ENCODE assay signal across 16 cellular contexts in genomic region chr1:64539279-64539678, GRCh38.
A peak's percentile ranks its signal among the peaks of the same experiment; 100 is the strongest.
DNase-seq lines count a peak whose midpoint lies in the region; ATAC-seq and TF ChIP-seq lines count a peak whose summit lies in the region.
"Had no signal": no experiment of that assay in that cellular context is flagged by ENCODE, and none has a peak within 500 bp of the region (broad histone marks: within the 10 kb centered on the region; RNA-seq: fewer than 3 reads in every experiment).

No MANE protein-coding gene starts in this region.

- ATAC-seq in lung (ENCODE audit: insufficient read depth, low FRiP score) (no peak), HG02571 (IDR thresholded peaks at IDR 0.05; ENCODE audit: unreplicated experiment) (no peak), HG02763 (IDR thresholded peaks at IDR 0.05; ENCODE audit: unreplicated experiment) (no peak)
- ATAC-seq: Panc1 had no signal

- H3K9me3 Mint-ChIP-seq in HFFc6 = no peaks in the 10 kb centered on the region
- H3K9me3 Mint-ChIP-seq: dendritic cell treated with granulocyte-macrophage colony-stimulating factor and Interleukin-4, amounts not matched to agents 40 ng/mL and 50 ng/mL, for 4 days had no signal

- DNase-seq in HFFc6 = no peak
- no peak for DNase-seq in adipocyte (ENCODE audit: low read depth)
- no peak for DNase-seq in lung (ENCODE audit: low spot score)
- DNase-seq in suprapubic skin (ENCODE audit: low spot score in 2 of 2) = no peak
- DNase-seq in CD1c-positive myeloid dendritic cell (ENCODE audit: extremely low spot score) = no peak
- DNase-seq: activated CD4-positive, alpha-beta T cell treated with anti-CD3 and anti-CD28 coated beads for 4 hours; activated CD8-positive, alpha-beta memory T cell treated with anti-CD3 and anti-CD28 coated beads, Interleukin-2, amount 50 U/mL, for 4 hours; activated naive CD4-positive, alpha-beta T cell; mesendoderm; stimulated activated CD4-positive, alpha-beta T cell treated with anti-CD3 and anti-CD28 coated beads, Interleukin-1b, Interleukin-23, amount 100 ng/mL, for 48 hours; stimulated activated naive CD8-positive, alpha-beta T cell treated with anti-CD3 and anti-CD28 coated beads, Interleukin-15, amount 100 ng/mL, for 72 hours had no signal

- H3K4me1 ChIP-seq in adipocyte (ENCODE audit: control insufficient read depth, insufficient read depth, low read length) (peaks cover 44% of the 10 kb centered on the region), lung (ENCODE audit: control insufficient read depth in 2 of 2, insufficient read depth in 2 of 2, low read length in 2 of 2) (peaks cover 5 to 13% of the 10 kb centered on the region in 2 donors), suprapubic skin (peaks cover 31% of the 10 kb centered on the region)

- H3K9ac ChIP-seq in adipocyte (ENCODE audit: low read length) = peak overlapping the region; percentile 77

- H3K9me3 ChIP-seq in adipocyte (ENCODE audit: control insufficient read depth, low read length) (no peaks in the 10 kb centered on the region), lung (ENCODE audit: control insufficient read depth in 2 of 2, insufficient read depth in 1 of 2, low read length in 1 of 2) (no peaks in the 10 kb centered on the region), suprapubic skin (no peaks in the 10 kb centered on the region)

- peak overlapping the region; percentile 78 for H3K4me3 ChIP-seq in adipocyte (ENCODE audit: low read length)
- H3K4me3 ChIP-seq in lung = no peak overlapping the region
- no peak overlapping the region for H3K4me3 ChIP-seq in suprapubic skin

- peak overlapping the region; percentile 82; the same call in 1 of the 2 replicates for H3K4me3 Mint-ChIP-seq in HFFc6
- H3K4me3 Mint-ChIP-seq: B cell; dendritic cell treated with granulocyte-macrophage colony-stimulating factor and Interleukin-4, amounts not matched to agents 40 ng/mL and 50 ng/mL, for 4 days had no signal

- TF ChIP-seq CTCF in HFFc6 (IDR thresholded peaks at IDR 0.05) = no peak
- no peak for TF ChIP-seq CTCF in lung (IDR thresholded peaks at IDR 0.05; ENCODE audit: control extremely low read depth, extremely low read depth)
- TF ChIP-seq CTCF in suprapubic skin (IDR thresholded peaks at IDR 0.05) = no peak

- H3K36me3 ChIP-seq in adipocyte (ENCODE audit: control insufficient read depth, insufficient read depth, low read length, severe bottlenecking) (no peaks in the 10 kb centered on the region), lung (ENCODE audit: control insufficient read depth in 2 of 2, insufficient read depth in 2 of 2, low read length in 2 of 2) (no peaks in the 10 kb centered on the region), suprapubic skin (no peaks in the 10 kb centered on the region)

- 53 to 72% methylated on average over 3 of the region's 3 CpGs for WGBS in lung, 2 donors
- 59% methylated on average over 3 of the region's 3 CpGs for WGBS in suprapubic skin

- H3K27ac ChIP-seq in lung (ENCODE audit: low read depth in 1 of 2, low read length in 1 of 2) (peak overlapping the region; percentile 53 to 59), suprapubic skin (peak overlapping the region; percentile 66)

- H3K4me1 Mint-ChIP-seq in HFFc6 (ENCODE audit: low read depth) = peaks cover 48% of the 10 kb centered on the region
- H3K4me1 Mint-ChIP-seq: B cell had no signal

- H3K27ac Mint-ChIP-seq in HFFc6 = no peak overlapping the region
- H3K27ac Mint-ChIP-seq: B cell; dendritic cell treated with granulocyte-macrophage colony-stimulating factor and Interleukin-4, amounts not matched to agents 40 ng/mL and 50 ng/mL, for 4 days had no signal

- H3K27me3 Mint-ChIP-seq in HFFc6 (ENCODE audit: insufficient read depth) = no peaks in the 10 kb centered on the region
- H3K27me3 Mint-ChIP-seq: dendritic cell treated with granulocyte-macrophage colony-stimulating factor and Interleukin-4, amounts not matched to agents 40 ng/mL and 50 ng/mL, for 4 days; stimulated activated naive CD8-positive, alpha-beta T cell treated with anti-CD3 and anti-CD28 coated beads, Interleukin-15, amount 100 ng/mL, for 72 hours had no signal

- H3K36me3 Mint-ChIP-seq in HFFc6 (ENCODE audit: low read depth) = 0 out of 2 replicates have a peak, but pooled peaks cover 5% of the 10 kb centered on the region

- H3K27me3 ChIP-seq in adipocyte (replicated peaks; ENCODE audit: control insufficient read depth, insufficient read depth, low read length) (no peaks in the 10 kb centered on the region), lung (ENCODE audit: control insufficient read depth, insufficient read depth) (no peaks in the 10 kb centered on the region), suprapubic skin (no peaks in the 10 kb centered on the region)

- TF ChIP-seq POLR2A in suprapubic skin (IDR thresholded peaks at IDR 0.05) = no peak

- no peak for TF ChIP-seq EP300 in suprapubic skin (IDR thresholded peaks at IDR 0.05)
